In the genomic region with DNA sequence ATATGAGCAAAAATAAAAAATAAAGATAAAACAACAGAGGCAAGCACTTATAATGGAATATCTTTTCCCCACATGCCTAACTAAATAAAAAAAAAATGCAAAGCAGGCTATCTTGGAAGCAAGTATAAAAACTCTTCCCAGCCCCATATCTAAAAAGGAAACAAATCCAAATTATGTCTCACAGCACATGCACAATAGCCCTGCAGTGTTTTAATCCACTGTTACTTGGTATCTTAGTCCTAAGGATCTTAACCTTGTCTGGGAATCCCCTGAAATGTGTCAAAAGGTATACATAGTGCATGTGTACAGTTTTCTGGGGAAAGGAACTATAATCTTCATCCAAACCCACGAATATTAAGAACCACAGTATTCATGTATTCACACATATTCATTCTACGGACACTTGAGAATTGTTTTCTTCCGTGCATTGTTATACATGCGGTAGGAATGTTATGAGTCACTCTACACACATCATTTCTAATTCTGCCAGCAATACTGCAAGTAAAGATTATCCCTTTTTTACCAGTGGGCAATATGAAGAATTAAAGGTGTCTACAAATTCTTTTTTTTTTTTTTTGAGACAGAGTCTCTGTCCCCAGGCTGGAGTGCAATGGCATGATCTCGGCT, we compare ENCODE assay signal across 11 cellular contexts. TPM values are rescaled to one million over a fixed set of nuclear protein-coding genes. Genes with fewer than 3 reads are reported as not detected.
DNase-seq lines count a peak whose midpoint lies in the region; ATAC-seq and TF ChIP-seq lines count a peak whose summit lies in the region.
"Had no signal": no experiment of that assay in that cellular context is flagged by ENCODE, and none has a peak within 500 bp of the region (broad histone marks: within the 10 kb centered on the region; RNA-seq: fewer than 3 reads in every experiment).

No MANE protein-coding gene starts in this region.

- H3K9ac ChIP-seq in Karpas-422 (ENCODE audit: low read length): no peak overlapping the region

- H3K79me2 ChIP-seq in Karpas-422 (ENCODE audit: low read length): no peaks in the 10 kb centered on the region

- H3K9me3 ChIP-seq in CD4-positive, alpha-beta T cell (ENCODE audit: control insufficient read depth, low read length): no peaks in the 10 kb centered on the region
- no peaks in the 10 kb centered on the region for H3K9me3 ChIP-seq in Karpas-422 (ENCODE audit: low read length)

- H3K27ac ChIP-seq in CD4-positive, alpha-beta T cell (ENCODE audit: low read depth, low read length): no peak overlapping the region
- H3K27ac ChIP-seq in Karpas-422 (ENCODE audit: low read length): no peak overlapping the region

- H3K4me3 Mint-ChIP-seq in CD4-positive, alpha-beta T cell: no peak overlapping the region
- H3K4me3 Mint-ChIP-seq: brain had no signal

- no peak overlapping the region for H3K27ac Mint-ChIP-seq in CD4-positive, alpha-beta T cell
- H3K27ac Mint-ChIP-seq: brain had no signal

- peak; percentile 72 for DNase-seq in EH (ENCODE audit: low read depth)
- peak; percentile 28 for DNase-seq in HT-29 (ENCODE audit: low spot score)
- DNase-seq in fibroblast of pulmonary artery (ENCODE audit: low read depth): peak; percentile 87
- no peak for DNase-seq in CD4-positive, alpha-beta T cell
- DNase-seq in Karpas-422: no peak
- DNase-seq in NCI-H446 (lab: John Stamatoyannopoulos, UW): no peak
- DNase-seq in NCI-H2171 (lab: John Stamatoyannopoulos, UW): no peak
- DNase-seq: DND-41, mesendoderm had no signal

- POLR2A ChIA-PET in CD4-positive, alpha-beta T cell (lab: Charles Lee): no interaction called here

- CTCF ChIA-PET in CD4-positive, alpha-beta T cell (lab: Charles Lee): no interaction called here

- intact Hi-C loops in CD4-positive, alpha-beta T cell (cut with DNase I, micrococcal nuclease): no loop called here

- no peak overlapping the region for H3K4me2 ChIP-seq in Karpas-422 (ENCODE audit: low read depth, low read length, poor library complexity, severe bottlenecking)

- H3K27me3 Mint-ChIP-seq in CD4-positive, alpha-beta T cell: peaks cover 12% of the 10 kb centered on the region
- H3K27me3 Mint-ChIP-seq: brain had no signal

- no peak for TF ChIP-seq CTCF in fibroblast of pulmonary artery (IDR thresholded peaks at IDR 0.05; ENCODE audit: low read length, missing control alignments)
- TF ChIP-seq CTCF in CD4-positive, alpha-beta T cell (IDR thresholded peaks at IDR 0.05): no peak

- ATAC-seq in GM21619 (IDR thresholded peaks at IDR 0.05; ENCODE audit: unreplicated experiment): peak; percentile 38
- no peak for ATAC-seq in CD4-positive, alpha-beta T cell (ENCODE audit: poor library complexity)

- H3K4me1 Mint-ChIP-seq in CD4-positive, alpha-beta T cell (ENCODE audit: low read depth): no peaks in the 10 kb centered on the region
- H3K4me1 Mint-ChIP-seq: brain had no signal

- peaks cover under 1% of the 10 kb centered on the region for H3K27me3 ChIP-seq in CD4-positive, alpha-beta T cell (ENCODE audit: control insufficient read depth, insufficient read depth, low read length)
- no peaks in the 10 kb centered on the region for H3K27me3 ChIP-seq in Karpas-422 (ENCODE audit: low read length)

- H3K36me3 Mint-ChIP-seq in CD4-positive, alpha-beta T cell (ENCODE audit: low read depth): no peaks in the 10 kb centered on the region
- H3K36me3 Mint-ChIP-seq: brain had no signal

- H4K20me1 ChIP-seq in Karpas-422 (ENCODE audit: insufficient read depth, low read depth, low read length): no peaks in the 10 kb centered on the region

- no peaks in the 10 kb centered on the region for H3K9me3 Mint-ChIP-seq in CD4-positive, alpha-beta T cell

- no peak overlapping the region for H2AFZ ChIP-seq in Karpas-422 (ENCODE audit: low read length)

- H3K4me3 ChIP-seq in fibroblast of pulmonary artery (replicated peaks; ENCODE audit: low read depth, low read length) (peak overlapping the region; percentile 39), Karpas-422 (ENCODE audit: low read length) (no peak overlapping the region)

- no peaks in the 10 kb centered on the region for H3K4me1 ChIP-seq in Karpas-422 (ENCODE audit: low read length)

- H3K36me3 ChIP-seq in Karpas-422 (ENCODE audit: insufficient read depth, low read length): no peaks in the 10 kb centered on the region

- H3K9me2 ChIP-seq in Karpas-422 (replicated peaks; ENCODE audit: insufficient read depth, low read length): no peaks in the 10 kb centered on the region

RNA-seq across cellular contexts. Expression of a gene that starts 47.8 kb away (rescaled TPM):
- total RNA-seq in HT-29 (2014; rRNA removed; shearing (Covaris generic)): 18.2 and 22.0 TPM in 2 replicates
- 10 to 100 TPM; 46.0 to 46.5 TPM for total RNA-seq in CD4-positive, alpha-beta T cell
- total RNA-seq in Karpas-422 (2014; rRNA removed; shearing (Covaris generic); ENCODE audit: low replicate concordance): 30.6 and 76.2 TPM in 2 replicates

Comparison
In these comparisons a context has a peak if more than half of its experiments do, and no peak if none do; other contexts are left out.
1. DNase-seq: peak in EH (single experiment), HT-29 (single experiment) and fibroblast of pulmonary artery (single experiment); none in CD4-positive, alpha-beta T cell (0 of 10), Karpas-422 (single experiment), NCI-H446 (0 of 2) and NCI-H2171 (single experiment).